8 cellular contexts compared by ENCODE assay signal in the genomic region with DNA sequence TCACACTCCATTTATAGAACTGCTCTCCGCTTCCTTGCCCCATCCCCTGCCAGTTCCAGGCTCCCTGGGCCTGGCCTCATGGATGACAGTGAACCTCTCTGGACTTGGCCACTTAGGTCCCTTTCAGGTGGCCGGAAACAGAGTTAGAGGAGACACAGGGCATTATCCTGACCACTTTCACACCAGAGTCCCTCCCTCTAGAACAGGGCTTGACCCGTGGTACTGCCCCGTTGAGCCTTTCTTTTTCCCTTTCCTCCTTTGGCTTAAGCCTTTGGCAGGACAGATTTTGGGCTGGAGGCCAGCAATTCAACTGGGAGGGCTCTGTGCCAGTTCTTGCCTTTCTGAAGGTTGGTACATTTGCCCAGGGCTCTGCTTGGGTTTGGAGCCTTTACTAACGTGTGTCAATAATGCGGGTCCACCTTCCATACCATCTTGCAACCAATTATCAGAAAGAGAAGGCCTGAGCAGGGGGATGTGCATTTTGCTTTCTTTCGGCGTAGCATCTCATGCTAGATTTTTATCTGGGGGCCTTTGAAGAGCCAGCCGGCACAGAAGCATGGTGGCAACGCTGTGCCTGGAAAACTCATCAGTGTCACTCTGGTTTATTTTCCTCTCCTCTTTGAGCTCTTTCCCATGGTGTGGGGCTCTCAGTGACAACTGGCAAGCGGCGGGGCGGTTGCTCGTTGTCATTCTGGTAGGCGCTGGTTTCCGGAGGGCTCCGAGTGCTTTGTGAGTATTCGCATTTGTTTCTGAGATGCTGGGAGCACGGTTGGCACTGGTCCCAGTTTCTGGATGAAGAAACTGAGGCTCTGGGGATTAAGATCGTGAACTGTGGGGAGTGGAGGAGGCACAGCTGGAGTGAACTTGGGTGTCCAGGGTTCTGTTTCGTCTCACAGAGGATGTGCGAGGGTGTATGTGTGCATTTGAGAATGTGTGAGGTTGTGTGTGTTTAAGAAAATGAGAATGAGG. TPM values are rescaled to one million over a fixed set of nuclear protein-coding genes. Genes with fewer than 3 reads are reported as not detected.
A peak's percentile ranks its signal among the peaks of the same experiment; 100 is the strongest.
DNase-seq lines count a peak whose midpoint lies in the region; ATAC-seq and TF ChIP-seq lines count a peak whose summit lies in the region.

No MANE protein-coding gene starts in this region.

- DNase-seq in NCI-H1105 treated with DMSO at 0.1 percent for 48 hours (lab: John Stamatoyannopoulos, UW) (peak; percentile 71), amniotic epithelial cell (ENCODE audit: low read depth) (peak; percentile 37), hypothalamus (lab: John Stamatoyannopoulos, UW) (peak in 48 of 51 donors; percentile 20 to 91 (median 72)), spleen (peak; percentile 76), HCEC 1CT (no peak)

- no peak for TF ChIP-seq POLR2A in spleen (IDR thresholded peaks at IDR 0.05)

- H3K36me3 ChIP-seq in spleen: peaks cover 0 to 67% (median 19%) of the 10 kb centered on the region in 6 donors

- no peaks in the 10 kb centered on the region for H3K9me3 ChIP-seq in spleen

- TF ChIP-seq CTCF in spleen (IDR thresholded peaks at IDR 0.05 in 8 of 11, conservative IDR thresholded peaks at IDR 0.05 in 3 of 11): no peak

- ATAC-seq in GM19397 (IDR thresholded peaks at IDR 0.05; ENCODE audit: unreplicated experiment) (no peak), HG03097 (IDR thresholded peaks at IDR 0.05; ENCODE audit: low FRiP score, unreplicated experiment) (no peak), GM19328 (IDR thresholded peaks at IDR 0.05; ENCODE audit: unreplicated experiment) (no peak)

- no peaks in the 10 kb centered on the region for H3K27me3 ChIP-seq in spleen (replicated peaks in 1 of 7)

- no peak overlapping the region for H3K4me3 ChIP-seq in spleen

- intact Hi-C loops in spleen (cut with DNase I; ENCODE audit: low total_unique reads): no loop called here

- 71 to 83% (median 76%) methylated on average over 22 of the region's 22 CpGs for WGBS in spleen, 5 donors

- peaks cover 50 to 84% (median 70%) of the 10 kb centered on the region in 6 donors for H3K4me1 ChIP-seq in spleen

- H3K27ac ChIP-seq in spleen: peak overlapping the region in 7 of 8 donors; percentile 24 to 83 (median 72)

RNA-seq across cellular contexts. Expression of a gene that starts 23.0 kb away (rescaled TPM):
- 10 to 100 TPM; 44.6 to 90.1 (median 51.9) TPM for total RNA-seq in spleen
- 10 to 100 TPM; 15.5 to 28.9 (median 27.8) TPM for polyA plus RNA-seq in spleen

RNA-seq across cellular contexts. Expression of a gene that starts 58.8 kb away (rescaled TPM):
- 10 to 100 TPM; 11.1 to 15.6 (median 11.9) TPM for total RNA-seq in spleen
- 10 to 100 TPM in 2 of 3 donors, 1 to 10 TPM in 1; 9.0 to 15.5 (median 13.0) TPM for polyA plus RNA-seq in spleen

RNA-seq across cellular contexts. Expression of a gene that starts 59.0 kb away (rescaled TPM):
- total RNA-seq in spleen: 10 to 100 TPM; 44.4 to 73.1 (median 59.8) TPM
- 10 to 100 TPM; 47.9 to 80.3 (median 69.9) TPM for polyA plus RNA-seq in spleen
